In genomic region chr14:99452968-99453367, GRCh38 we compare ENCODE assay signal across 4 cellular contexts.
"Had no signal": no experiment of that assay in that cellular context is flagged by ENCODE, and none has a peak within 500 bp of the region (broad histone marks: within the 10 kb centered on the region; RNA-seq: fewer than 3 reads in every experiment).

No MANE protein-coding gene starts in this region.

- DNase-seq: GM23248, H9, HCEC 1CT had no signal

- H3K27ac ChIP-seq: GM23248 had no signal

- H3K9me3 Mint-ChIP-seq: H9, IgD-negative memory B cell had no signal

- H3K4me3 ChIP-seq: GM23248 had no signal

- H3K4me1 Mint-ChIP-seq: H9 had no signal

- H3K27ac Mint-ChIP-seq: IgD-negative memory B cell had no signal

- H3K4me3 Mint-ChIP-seq: H9, IgD-negative memory B cell had no signal

- H2AFZ ChIP-seq: GM23248 had no signal

- H3K27me3 Mint-ChIP-seq: IgD-negative memory B cell had no signal
